ENCODE assay signal across 10 cellular contexts in the genomic region with DNA sequence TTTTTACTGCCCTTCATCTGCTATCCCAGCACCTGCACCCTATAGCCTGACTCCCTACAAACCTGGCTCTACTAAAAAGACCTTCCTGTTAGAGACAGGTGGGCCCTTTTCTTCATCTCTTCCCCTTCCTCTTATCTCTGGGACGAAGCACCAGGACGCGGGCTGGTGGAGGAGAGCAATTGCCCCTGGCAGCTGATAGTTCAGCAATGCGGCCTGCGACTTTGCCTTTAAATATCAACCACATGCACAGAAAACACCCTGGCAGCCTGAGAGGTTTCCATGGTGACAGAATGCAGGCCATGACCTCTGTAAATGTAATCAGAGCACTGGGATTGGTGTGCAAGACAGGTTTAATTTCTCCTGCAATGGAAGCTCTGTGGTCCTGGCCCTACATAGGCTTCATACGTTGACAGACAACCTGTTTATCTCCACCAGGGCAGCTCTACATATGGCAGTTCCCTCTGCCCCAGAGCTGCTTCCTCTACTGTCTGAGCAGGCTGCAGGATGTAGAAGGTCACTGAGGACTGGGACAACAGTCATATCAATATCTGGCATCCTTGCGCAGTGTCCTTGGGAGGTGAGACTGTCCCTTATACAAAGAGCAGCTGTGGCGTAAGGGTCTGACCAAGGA. TPM values are rescaled to one million over a fixed set of nuclear protein-coding genes. Genes with fewer than 3 reads are reported as not detected.
DNase-seq lines count a peak whose midpoint lies in the region; ATAC-seq and TF ChIP-seq lines count a peak whose summit lies in the region.
"Had no signal": no experiment of that assay in that cellular context is flagged by ENCODE, and none has a peak within 500 bp of the region (broad histone marks: within the 10 kb centered on the region; RNA-seq: fewer than 3 reads in every experiment).

No MANE protein-coding gene starts in this region.

- peaks cover 0 to 8% (median 0%) of the 10 kb centered on the region in 4 donors for H3K4me1 ChIP-seq in tibial nerve
- H3K4me1 ChIP-seq: SJSA1 had no signal

- H3K27me3 Mint-ChIP-seq in T-cell = no peaks in the 10 kb centered on the region
- H3K27me3 Mint-ChIP-seq in activated naive CD8-positive, alpha-beta T cell treated with anti-CD3 and anti-CD28 coated beads, Interleukin-2, amount 50 U/mL, for 24 hours = no peaks in the 10 kb centered on the region

- H3K9me3 Mint-ChIP-seq in T-cell = peaks cover 0 to 15% (median 5%) of the 10 kb centered on the region in 3 donors
- peaks cover 9% of the 10 kb centered on the region for H3K9me3 Mint-ChIP-seq in activated naive CD8-positive, alpha-beta T cell treated with anti-CD3 and anti-CD28 coated beads, Interleukin-2, amount 50 U/mL, for 24 hours

- POLR2A ChIA-PET in T-cell (lab: Charles Lee) = interaction anchor here (0.6 to 1.1 kb wide), 3 partner anchors 9 to 14 kb away, joined by 3 to 5 read pairs (median 3); no protein-coding TSS in a partner anchor

- no peaks in the 10 kb centered on the region for H3K36me3 Mint-ChIP-seq in T-cell
- peaks cover 7% of the 10 kb centered on the region for H3K36me3 Mint-ChIP-seq in activated naive CD8-positive, alpha-beta T cell treated with anti-CD3 and anti-CD28 coated beads, Interleukin-2, amount 50 U/mL, for 24 hours (ENCODE audit: low read depth)

- peak; percentile 40 to 59 (median 50) for ATAC-seq in T-cell (replicated peaks in 1 of 4)
- peak; percentile 62 for ATAC-seq in activated naive CD8-positive, alpha-beta T cell treated with anti-CD3 and anti-CD28 coated beads, Interleukin-2, amount 50 U/mL, for 24 hours

- no peak for TF ChIP-seq EP300 in tibial nerve (IDR thresholded peaks at IDR 0.05)

- peak overlapping the region; percentile 98 for H3K27ac Mint-ChIP-seq in T-cell
- peak overlapping the region; percentile 92 for H3K27ac Mint-ChIP-seq in activated naive CD8-positive, alpha-beta T cell treated with anti-CD3 and anti-CD28 coated beads, Interleukin-2, amount 50 U/mL, for 24 hours

- TF ChIP-seq POLR2A in tibial nerve (IDR thresholded peaks at IDR 0.05) = no peak

- peaks cover 0 to 51% of the 10 kb centered on the region in 2 donors for H3K27me3 ChIP-seq in tibial nerve

- H3K4me3 ChIP-seq in tibial nerve = no peak overlapping the region
- H3K4me3 ChIP-seq: SJSA1 had no signal

- H3K4me1 Mint-ChIP-seq in T-cell = peaks cover 94 to 95% (median 95%) of the 10 kb centered on the region in 3 donors
- H3K4me1 Mint-ChIP-seq in activated naive CD8-positive, alpha-beta T cell treated with anti-CD3 and anti-CD28 coated beads, Interleukin-2, amount 50 U/mL, for 24 hours = peaks cover 93% of the 10 kb centered on the region

- H3K9me3 ChIP-seq in tibial nerve = no peaks in the 10 kb centered on the region
- H3K9me3 ChIP-seq: SJSA1 had no signal

- peak overlapping the region in 1 of 4 donors; percentile 19 for H3K27ac ChIP-seq in tibial nerve
- H3K27ac ChIP-seq: SJSA1 had no signal

- CTCF ChIA-PET in T-cell (lab: Charles Lee) = interaction anchor here in 1 of 2 donors (0.6 to 2.6 kb wide), 6 partner anchors 11 to 94 kb away, joined by 3 to 14 read pairs (median 6); no protein-coding TSS in a partner anchor

- DNase-seq in DMS79 treated with DMSO at 0.1 percent for 48 hours (lab: John Stamatoyannopoulos, UW) (peak; percentile 26), DMS79 (lab: John Stamatoyannopoulos, UW) (no peak), T-cell (peak in 33 of 34 experiments; percentile 28 to 76 (median 59)), tibial nerve (ENCODE audit: low spot score in 2 of 2) (no peak), HCEC 1CT (no peak), putamen (ENCODE audit: low spot score) (no peak)
- DNase-seq in activated naive CD8-positive, alpha-beta T cell treated with anti-CD3 and anti-CD28 coated beads, Interleukin-2, amount 50 U/mL, for 24 hours = peak; percentile 48
- peak; percentile 51 for DNase-seq in stimulated activated CD4-positive, alpha-beta T cell treated with anti-CD3 and anti-CD28 coated beads, Interleukin-4, amount 100 ng/mL, for 24 hours

- peak overlapping the region; percentile 52 to 67 (median 67) for H3K4me3 Mint-ChIP-seq in T-cell
- peak overlapping the region; percentile 43 for H3K4me3 Mint-ChIP-seq in activated naive CD8-positive, alpha-beta T cell treated with anti-CD3 and anti-CD28 coated beads, Interleukin-2, amount 50 U/mL, for 24 hours

- 59 to 67% methylated on average over 7 to 8 of the region's 8 CpGs for WGBS in tibial nerve, 2 donors

- no peaks in the 10 kb centered on the region for H3K36me3 ChIP-seq in tibial nerve
- H3K36me3 ChIP-seq: SJSA1 had no signal

- TF ChIP-seq CTCF in tibial nerve (IDR thresholded peaks at IDR 0.05) = no peak

RNA-seq across cellular contexts. Expression of gene SKAP1, which starts 10.0 kb away (rescaled TPM):
- 100 to 1,000 TPM in 2 of 5 donors, 10 to 100 TPM in 3; 71.5 to 142 (median 80.4) TPM for total RNA-seq in T-cell
- total RNA-seq in tibial nerve = 1 to 10 TPM in 3 of 4 donors, under 1 TPM in 1; 0.59 to 2.0 (median 1.3) TPM
- total RNA-seq: osteoblast had no signal

Comparison
In these comparisons a context has a peak if more than half of its experiments do, and no peak if none do; other contexts are left out.
1. DNase-seq: peak in DMS79 treated with DMSO at 0.1 percent for 48 hours (single experiment), T-cell (33 of 34), activated naive CD8-positive, alpha-beta T cell treated with anti-CD3 and anti-CD28 coated beads, Interleukin-2, amount 50 U/mL, for 24 hours (single experiment) and stimulated activated CD4-positive, alpha-beta T cell treated with anti-CD3 and anti-CD28 coated beads, Interleukin-4, amount 100 ng/mL, for 24 hours (single experiment); none in DMS79 (single experiment), tibial nerve (0 of 2), HCEC 1CT (single experiment) and putamen (single experiment).
2. RNA of gene SKAP1, which starts 10.0 kb away (total RNA-seq): 71.5 to 142 TPM in T-cell; 0.59 to 2.0 TPM in tibial nerve; every median in the first group is over 10 times any median in the second.